Comparison of ENCODE assay signal across 9 cellular contexts in the genomic region with DNA sequence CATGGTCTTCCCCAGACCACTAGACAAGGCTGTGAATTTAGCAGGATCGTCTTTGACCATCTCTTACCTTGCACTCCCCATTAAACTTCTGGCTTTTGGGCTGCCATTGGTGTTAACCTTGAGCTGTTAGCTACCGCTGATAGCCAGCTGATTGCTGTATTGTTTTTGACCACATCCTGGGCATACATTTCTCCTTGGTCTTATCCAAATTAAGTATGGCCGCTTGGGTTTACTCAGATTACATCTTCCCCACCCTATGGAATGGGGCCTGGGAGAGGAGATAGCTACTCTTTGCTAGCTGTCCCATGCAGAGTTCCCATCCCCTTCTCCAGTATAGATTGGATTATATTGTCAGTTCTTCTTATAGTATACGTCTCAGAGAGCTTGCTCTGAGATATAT.
"Had no signal": no experiment of that assay in that cellular context is flagged by ENCODE, and none has a peak within 500 bp of the region (broad histone marks: within the 10 kb centered on the region; RNA-seq: fewer than 3 reads in every experiment).

No MANE protein-coding gene starts in this region.

- H3K36me3 ChIP-seq: HAP-1 had no signal

- H3K9me3 Mint-ChIP-seq: GM23338, H9, HFFc6 had no signal

- DNase-seq: GM23248, GOT3, H7, H9, HCEC 1CT, HFFc6 had no signal

- H3K9me3 ChIP-seq: HAP-1 had no signal

- H3K9ac ChIP-seq: GM23248 had no signal

- H3K4me1 ChIP-seq: HAP-1 had no signal

- H3K27ac ChIP-seq: GM23248 had no signal

- H3K4me3 Mint-ChIP-seq: GM23338, H9, HFFc6 had no signal

- H3K27ac Mint-ChIP-seq: GM23338, H9, HFFc6 had no signal

- ATAC-seq: GM23338, HCT116 had no signal

- H3K4me3 ChIP-seq: GM23248, GM23338, HAP-1 had no signal

- H3K4me2 ChIP-seq: GM23338 had no signal
